In the genomic region with DNA sequence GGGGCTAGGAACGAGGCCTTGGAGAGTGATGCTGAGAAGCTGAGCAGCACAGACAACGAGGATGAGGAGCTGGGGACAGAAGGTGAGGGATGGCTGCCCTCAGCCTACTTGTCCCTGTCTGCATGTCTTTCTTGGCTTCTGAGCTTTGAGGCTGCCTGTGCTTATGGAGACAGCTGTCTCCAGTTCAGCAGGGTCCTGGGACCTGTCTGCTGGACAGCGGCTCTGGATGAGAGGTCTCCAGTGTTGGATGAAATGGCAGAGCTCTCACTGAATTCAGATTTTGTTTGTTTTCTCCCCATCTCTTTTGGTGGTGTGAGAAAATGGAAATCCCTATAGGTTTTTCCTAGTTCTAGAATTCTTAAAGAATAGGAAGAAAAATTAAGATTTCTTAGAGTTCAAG, we compare ENCODE assay signal across 27 cellular contexts. TPM values are rescaled to one million over a fixed set of nuclear protein-coding genes. Genes with fewer than 3 reads are reported as not detected.
"Had no signal": no experiment of that assay in that cellular context is flagged by ENCODE, and none has a peak within 500 bp of the region (broad histone marks: within the 10 kb centered on the region; RNA-seq: fewer than 3 reads in every experiment).

No MANE protein-coding gene starts in this region.

- H3K27ac ChIP-seq: brain microvascular endothelial cell, esophagus muscularis mucosa, foreskin keratinocyte, gastrocnemius medialis, heart left ventricle, VCaP had no signal

- H3K27me3 ChIP-seq: brain microvascular endothelial cell, esophagus muscularis mucosa, gastrocnemius medialis, heart left ventricle had no signal

- H3K9me3 ChIP-seq: esophagus muscularis mucosa, gastrocnemius medialis, heart left ventricle had no signal

- H3K4me3 ChIP-seq: esophagus muscularis mucosa, gastrocnemius medialis, heart left ventricle had no signal

- H3K36me3 ChIP-seq: brain microvascular endothelial cell, gastrocnemius medialis had no signal

- H3K4me1 ChIP-seq: esophagus muscularis mucosa, foreskin keratinocyte, gastrocnemius medialis, heart left ventricle had no signal

- DNase-seq: activated B cell treated with CpG ODN at 0.5 μM for 24 hours; activated CD4-positive, alpha-beta T cell treated with anti-CD3 and anti-CD28 coated beads for 48 hours; activated CD4-positive, alpha-beta T cell treated with anti-CD3 and anti-CD28 coated beads, Interleukin-2, amount 50 U/mL, for 1 hour; activated CD4-positive, alpha-beta T cell treated with anti-CD3 and anti-CD28 coated beads, Interleukin-2, amount 50 U/mL, for 48 hours; activated CD8-positive, alpha-beta memory T cell treated with anti-CD3 and anti-CD28 coated beads for 24 hours; activated CD8-positive, alpha-beta T cell treated with anti-CD3 and anti-CD28 coated beads for 36 hours; activated effector memory CD4-positive, alpha-beta T cell treated with Interleukin-2 at 50 U/mL for 16 hours; activated gamma-delta T cell treated with Interleukin-2 at 50 U/mL for 16 hours; activated naive CD4-positive, alpha-beta T cell treated with anti-CD3 and anti-CD28 coated beads, Interleukin-2, amount 50 U/mL, for 16 hours; activated naive CD4-positive, alpha-beta T cell treated with Interleukin-2 at 50 U/mL for 16 hours; activated T-cell treated with anti-CD3 and anti-CD28 coated beads, Interleukin-2, amount 50 U/mL, for 4 hours; amniotic stem cell; anterior cingulate cortex; brain microvascular endothelial cell; cortex of kidney; dermis blood vessel endothelial cell; effector CD4-positive, alpha-beta T cell; effector memory CD8-positive, alpha-beta T cell; erythroblast; foreskin keratinocyte; gastrocnemius medialis; glutamatergic neuron; heart left ventricle; T-cell; T1000 had no signal

RNA-seq across cellular contexts. Expression of gene NTSR2, which starts 54.8 kb away (rescaled TPM):
- polyA plus RNA-seq: foreskin keratinocyte had no signal
